ENCODE assay signal across 1 cellular context in the genomic region with DNA sequence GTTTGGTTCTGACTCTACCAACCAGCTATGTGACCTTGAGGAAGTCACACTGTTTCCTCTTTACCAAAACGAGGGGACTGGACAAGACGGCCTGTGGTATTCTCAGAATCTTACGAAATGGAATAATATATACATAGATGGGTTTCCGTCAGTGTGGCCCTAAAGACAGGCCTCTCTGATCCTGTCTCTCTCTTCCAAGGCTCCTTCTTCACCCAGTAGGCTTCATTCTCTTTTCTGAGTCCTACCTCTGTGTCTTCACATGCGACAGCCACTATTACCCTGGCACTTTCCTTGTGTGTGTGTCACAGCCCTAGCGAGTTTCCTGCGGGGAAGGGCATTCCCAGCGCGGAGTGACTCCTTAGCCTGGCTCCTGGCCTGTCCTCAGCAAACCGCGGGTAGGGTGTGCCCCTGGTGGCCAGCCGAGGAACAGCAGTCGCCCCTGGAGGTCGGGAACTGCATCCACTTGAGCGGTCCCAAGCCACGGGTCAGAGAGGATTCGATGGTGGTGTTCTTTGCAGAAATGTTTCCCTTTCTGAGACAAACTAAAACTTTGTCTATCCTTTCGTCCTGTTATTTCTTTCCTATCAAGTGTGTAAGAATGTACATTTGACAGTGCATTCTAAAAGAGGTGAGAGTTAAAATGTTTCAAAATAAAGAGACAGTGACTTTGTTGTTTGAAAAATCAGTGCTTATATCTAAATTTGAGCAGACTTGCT.
TF ChIP-seq lines count a peak whose summit lies in the region.

No MANE protein-coding gene starts in this region.

TF ChIP-seq in K562, 482 proteins besides CTCF, POLR2A, EP300 and RAD21 (continued from another document and continues in another):
- TF ChIP-seq CBX2 (IDR thresholded peaks at IDR 0.05; ENCODE audit: insufficient read depth, low read length, poor library complexity, severe bottlenecking) (no peak), MAFF (IDR thresholded peaks at IDR 0.05; ENCODE audit: low read length) (no peak), KLF16 (IDR thresholded peaks at IDR 0.05) (peak; percentile 61; the same call in 1 of the 2 replicates), HDAC8 (tag; IDR thresholded peaks at IDR 0.05) (no peak), SREBF2 (CRISPR knock-in tag; IDR thresholded peaks at IDR 0.05) (no peak), KLF1 (tag; IDR thresholded peaks at IDR 0.05) (no peak), IFI16 (CRISPR knock-in tag; IDR thresholded peaks at IDR 0.05) (no peak), BACH1 (tag; IDR thresholded peaks at IDR 0.05) (no peak), CREBBP (IDR thresholded peaks at IDR 0.05; ENCODE audit: low read depth, low read length) (no peak), DACH1 (IDR thresholded peaks at IDR 0.05; ENCODE audit: partially characterized antibody) (no peak), EZH2 (IDR thresholded peaks at IDR 0.05; ENCODE audit: borderline replicate concordance, low read depth, low read length) (no peak), PTTG1 (tag; IDR thresholded peaks at IDR 0.05; ENCODE audit: low read depth) (no peak), KDM1A (IDR thresholded peaks at IDR 0.05) (0 out of 4 replicates have a peak, but pooled peaks of 1 of the 2 experiments have one; percentile 10), TEAD4 (IDR thresholded peaks at IDR 0.05; ENCODE audit: low read length) (no peak), TEAD4 (CRISPR knock-in tag; IDR thresholded peaks at IDR 0.05; ENCODE audit: borderline replicate concordance) (no peak), NBN (IDR thresholded peaks at IDR 0.05; ENCODE audit: low read depth) (peak; percentile 55; the same call in 1 of the 2 replicates), SNIP1 (IDR thresholded peaks at IDR 0.05; ENCODE audit: low read depth) (no peak), PHTF2 (CRISPR knock-in tag; IDR thresholded peaks at IDR 0.05) (no peak), PHF8 (IDR thresholded peaks at IDR 0.05; ENCODE audit: borderline replicate concordance, low read length) (no peak), ZNF143 (CRISPR knock-in tag; IDR thresholded peaks at IDR 0.05) (no peak), MYC (IDR thresholded peaks at IDR 0.05; ENCODE audit: low read depth, low read length) (peak; percentile 65; the same call in 1 of the 2 replicates), MYC (CRISPR knock-in tag; IDR thresholded peaks at IDR 0.05; ENCODE audit: borderline replicate concordance, low read depth) (no peak), ZNF23 (CRISPR knock-in tag; IDR thresholded peaks at IDR 0.05) (no peak; the same call in 1 of the 2 replicates), ZBTB17 (CRISPR knock-in tag; IDR thresholded peaks at IDR 0.05) (no peak), TARDBP (IDR thresholded peaks at IDR 0.05) (0 out of 2 replicates have a peak, but pooled peaks have one; percentile 51), CHD4 (IDR thresholded peaks at IDR 0.05; ENCODE audit: insufficient read depth, insufficient replicate concordance, low read depth, low read length, poor library complexity, severe bottlenecking) (no peak), ZNF121 (CRISPR knock-in tag; conservative IDR thresholded peaks at IDR 0.05) (no peak)
- TF ChIP-seq, protein P1, sequence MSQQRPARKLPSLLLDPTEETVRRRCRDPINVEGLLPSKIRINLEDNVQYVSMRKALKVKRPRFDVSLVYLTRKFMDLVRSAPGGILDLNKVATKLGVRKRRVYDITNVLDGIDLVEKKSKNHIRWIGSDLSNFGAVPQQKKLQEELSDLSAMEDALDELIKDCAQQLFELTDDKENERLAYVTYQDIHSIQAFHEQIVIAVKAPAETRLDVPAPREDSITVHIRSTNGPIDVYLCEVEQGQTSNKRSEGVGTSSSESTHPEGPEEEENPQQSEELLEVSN (IDR thresholded peaks at IDR 0.05; ENCODE audit: borderline replicate concordance in 1 of 2, extremely low read depth in 1 of 2, insufficient read depth in 1 of 2, insufficient read length in 1 of 2, low read depth in 1 of 2, low read length in 1 of 2, poor library complexity in 1 of 2, severe bottlenecking in 1 of 2), result no peak
- TF ChIP-seq, protein P2, sequence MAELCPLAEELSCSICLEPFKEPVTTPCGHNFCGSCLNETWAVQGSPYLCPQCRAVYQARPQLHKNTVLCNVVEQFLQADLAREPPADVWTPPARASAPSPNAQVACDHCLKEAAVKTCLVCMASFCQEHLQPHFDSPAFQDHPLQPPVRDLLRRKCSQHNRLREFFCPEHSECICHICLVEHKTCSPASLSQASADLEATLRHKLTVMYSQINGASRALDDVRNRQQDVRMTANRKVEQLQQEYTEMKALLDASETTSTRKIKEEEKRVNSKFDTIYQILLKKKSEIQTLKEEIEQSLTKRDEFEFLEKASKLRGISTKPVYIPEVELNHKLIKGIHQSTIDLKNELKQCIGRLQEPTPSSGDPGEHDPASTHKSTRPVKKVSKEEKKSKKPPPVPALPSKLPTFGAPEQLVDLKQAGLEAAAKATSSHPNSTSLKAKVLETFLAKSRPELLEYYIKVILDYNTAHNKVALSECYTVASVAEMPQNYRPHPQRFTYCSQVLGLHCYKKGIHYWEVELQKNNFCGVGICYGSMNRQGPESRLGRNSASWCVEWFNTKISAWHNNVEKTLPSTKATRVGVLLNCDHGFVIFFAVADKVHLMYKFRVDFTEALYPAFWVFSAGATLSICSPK (IDR thresholded peaks at IDR 0.05; ENCODE audit: borderline replicate concordance), result no peak
- TF ChIP-seq, protein P3, sequence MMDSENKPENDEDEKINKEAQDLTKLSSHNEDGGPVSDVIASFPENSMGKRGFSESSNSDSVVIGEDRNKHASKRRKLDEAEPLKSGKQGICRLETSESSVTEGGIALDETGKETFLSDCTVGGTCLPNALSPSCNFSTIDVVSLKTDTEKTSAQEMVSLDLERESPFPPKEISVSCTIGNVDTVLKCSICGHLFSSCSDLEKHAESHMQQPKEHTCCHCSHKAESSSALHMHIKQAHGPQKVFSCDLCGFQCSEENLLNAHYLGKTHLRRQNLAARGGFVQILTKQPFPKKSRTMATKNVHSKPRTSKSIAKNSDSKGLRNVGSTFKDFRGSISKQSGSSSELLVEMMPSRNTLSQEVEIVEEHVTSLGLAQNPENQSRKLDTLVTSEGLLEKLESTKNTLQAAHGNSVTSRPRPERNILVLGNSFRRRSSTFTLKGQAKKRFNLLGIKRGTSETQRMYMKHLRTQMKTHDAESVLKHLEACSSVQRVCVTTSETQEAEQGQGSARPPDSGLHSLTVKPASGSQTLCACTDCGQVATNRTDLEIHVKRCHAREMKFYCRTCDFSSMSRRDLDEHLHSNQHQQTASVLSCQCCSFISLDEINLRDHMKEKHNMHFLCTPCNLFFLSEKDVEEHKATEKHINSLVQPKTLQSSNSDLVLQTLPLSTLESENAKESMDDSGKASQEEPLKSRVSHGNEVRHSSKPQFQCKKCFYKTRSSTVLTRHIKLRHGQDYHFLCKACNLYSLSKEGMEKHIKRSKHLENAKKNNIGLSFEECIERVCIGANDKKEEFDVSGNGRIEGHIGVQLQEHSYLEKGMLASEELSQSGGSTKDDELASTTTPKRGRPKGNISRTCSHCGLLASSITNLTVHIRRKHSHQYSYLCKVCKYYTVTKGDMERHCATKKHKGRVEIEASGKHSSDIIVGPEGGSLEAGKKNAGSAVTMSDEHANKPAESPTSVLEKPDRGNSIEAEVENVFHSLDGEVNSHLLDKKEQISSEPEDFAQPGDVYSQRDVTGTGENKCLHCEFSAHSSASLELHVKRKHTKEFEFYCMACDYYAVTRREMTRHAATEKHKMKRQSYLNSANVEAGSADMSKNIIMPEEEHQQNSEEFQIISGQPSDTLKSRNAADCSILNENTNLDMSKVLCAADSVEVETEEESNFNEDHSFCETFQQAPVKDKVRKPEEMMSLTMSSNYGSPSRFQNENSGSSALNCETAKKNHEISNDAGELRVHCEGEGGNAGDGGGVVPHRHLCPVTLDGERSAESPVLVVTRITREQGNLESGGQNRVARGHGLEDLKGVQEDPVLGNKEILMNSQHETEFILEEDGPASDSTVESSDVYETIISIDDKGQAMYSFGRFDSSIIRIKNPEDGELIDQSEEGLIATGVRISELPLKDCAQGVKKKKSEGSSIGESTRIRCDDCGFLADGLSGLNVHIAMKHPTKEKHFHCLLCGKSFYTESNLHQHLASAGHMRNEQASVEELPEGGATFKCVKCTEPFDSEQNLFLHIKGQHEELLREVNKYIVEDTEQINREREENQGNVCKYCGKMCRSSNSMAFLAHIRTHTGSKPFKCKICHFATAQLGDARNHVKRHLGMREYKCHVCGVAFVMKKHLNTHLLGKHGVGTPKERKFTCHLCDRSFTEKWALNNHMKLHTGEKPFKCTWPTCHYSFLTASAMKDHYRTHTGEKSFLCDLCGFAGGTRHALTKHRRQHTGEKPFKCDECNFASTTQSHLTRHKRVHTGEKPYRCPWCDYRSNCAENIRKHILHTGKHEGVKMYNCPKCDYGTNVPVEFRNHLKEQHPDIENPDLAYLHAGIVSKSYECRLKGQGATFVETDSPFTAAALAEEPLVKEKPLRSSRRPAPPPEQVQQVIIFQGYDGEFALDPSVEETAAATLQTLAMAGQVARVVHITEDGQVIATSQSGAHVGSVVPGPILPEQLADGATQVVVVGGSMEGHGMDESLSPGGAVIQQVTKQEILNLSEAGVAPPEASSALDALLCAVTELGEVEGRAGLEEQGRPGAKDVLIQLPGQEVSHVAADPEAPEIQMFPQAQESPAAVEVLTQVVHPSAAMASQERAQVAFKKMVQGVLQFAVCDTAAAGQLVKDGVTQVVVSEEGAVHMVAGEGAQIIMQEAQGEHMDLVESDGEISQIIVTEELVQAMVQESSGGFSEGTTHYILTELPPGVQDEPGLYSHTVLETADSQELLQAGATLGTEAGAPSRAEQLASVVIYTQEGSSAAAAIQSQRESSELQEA (IDR thresholded peaks at IDR 0.05; ENCODE audit: low read depth), result no peak
- TF ChIP-seq, protein P4, sequence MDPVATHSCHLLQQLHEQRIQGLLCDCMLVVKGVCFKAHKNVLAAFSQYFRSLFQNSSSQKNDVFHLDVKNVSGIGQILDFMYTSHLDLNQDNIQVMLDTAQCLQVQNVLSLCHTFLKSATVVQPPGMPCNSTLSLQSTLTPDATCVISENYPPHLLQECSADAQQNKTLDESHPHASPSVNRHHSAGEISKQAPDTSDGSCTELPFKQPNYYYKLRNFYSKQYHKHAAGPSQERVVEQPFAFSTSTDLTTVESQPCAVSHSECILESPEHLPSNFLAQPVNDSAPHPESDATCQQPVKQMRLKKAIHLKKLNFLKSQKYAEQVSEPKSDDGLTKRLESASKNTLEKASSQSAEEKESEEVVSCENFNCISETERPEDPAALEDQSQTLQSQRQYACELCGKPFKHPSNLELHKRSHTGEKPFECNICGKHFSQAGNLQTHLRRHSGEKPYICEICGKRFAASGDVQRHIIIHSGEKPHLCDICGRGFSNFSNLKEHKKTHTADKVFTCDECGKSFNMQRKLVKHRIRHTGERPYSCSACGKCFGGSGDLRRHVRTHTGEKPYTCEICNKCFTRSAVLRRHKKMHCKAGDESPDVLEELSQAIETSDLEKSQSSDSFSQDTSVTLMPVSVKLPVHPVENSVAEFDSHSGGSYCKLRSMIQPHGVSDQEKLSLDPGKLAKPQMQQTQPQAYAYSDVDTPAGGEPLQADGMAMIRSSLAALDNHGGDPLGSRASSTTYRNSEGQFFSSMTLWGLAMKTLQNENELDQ (CRISPR knock-in tag; IDR thresholded peaks at IDR 0.05; ENCODE audit: borderline replicate concordance), result no peak
- TF ChIP-seq, protein P5, sequence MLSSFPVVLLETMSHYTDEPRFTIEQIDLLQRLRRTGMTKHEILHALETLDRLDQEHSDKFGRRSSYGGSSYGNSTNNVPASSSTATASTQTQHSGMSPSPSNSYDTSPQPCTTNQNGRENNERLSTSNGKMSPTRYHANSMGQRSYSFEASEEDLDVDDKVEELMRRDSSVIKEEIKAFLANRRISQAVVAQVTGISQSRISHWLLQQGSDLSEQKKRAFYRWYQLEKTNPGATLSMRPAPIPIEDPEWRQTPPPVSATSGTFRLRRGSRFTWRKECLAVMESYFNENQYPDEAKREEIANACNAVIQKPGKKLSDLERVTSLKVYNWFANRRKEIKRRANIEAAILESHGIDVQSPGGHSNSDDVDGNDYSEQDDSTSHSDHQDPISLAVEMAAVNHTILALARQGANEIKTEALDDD (IDR thresholded peaks at IDR 0.05), result no peak; the same call in 1 of the 2 replicates
- TF ChIP-seq, protein P6, sequence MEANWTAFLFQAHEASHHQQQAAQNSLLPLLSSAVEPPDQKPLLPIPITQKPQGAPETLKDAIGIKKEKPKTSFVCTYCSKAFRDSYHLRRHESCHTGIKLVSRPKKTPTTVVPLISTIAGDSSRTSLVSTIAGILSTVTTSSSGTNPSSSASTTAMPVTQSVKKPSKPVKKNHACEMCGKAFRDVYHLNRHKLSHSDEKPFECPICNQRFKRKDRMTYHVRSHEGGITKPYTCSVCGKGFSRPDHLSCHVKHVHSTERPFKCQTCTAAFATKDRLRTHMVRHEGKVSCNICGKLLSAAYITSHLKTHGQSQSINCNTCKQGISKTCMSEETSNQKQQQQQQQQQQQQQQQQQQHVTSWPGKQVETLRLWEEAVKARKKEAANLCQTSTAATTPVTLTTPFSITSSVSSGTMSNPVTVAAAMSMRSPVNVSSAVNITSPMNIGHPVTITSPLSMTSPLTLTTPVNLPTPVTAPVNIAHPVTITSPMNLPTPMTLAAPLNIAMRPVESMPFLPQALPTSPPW (CRISPR knock-in tag; IDR thresholded peaks at IDR 0.05), result peak; percentile 38; the same call in 1 of the 2 replicates
- TF ChIP-seq, protein P7, sequence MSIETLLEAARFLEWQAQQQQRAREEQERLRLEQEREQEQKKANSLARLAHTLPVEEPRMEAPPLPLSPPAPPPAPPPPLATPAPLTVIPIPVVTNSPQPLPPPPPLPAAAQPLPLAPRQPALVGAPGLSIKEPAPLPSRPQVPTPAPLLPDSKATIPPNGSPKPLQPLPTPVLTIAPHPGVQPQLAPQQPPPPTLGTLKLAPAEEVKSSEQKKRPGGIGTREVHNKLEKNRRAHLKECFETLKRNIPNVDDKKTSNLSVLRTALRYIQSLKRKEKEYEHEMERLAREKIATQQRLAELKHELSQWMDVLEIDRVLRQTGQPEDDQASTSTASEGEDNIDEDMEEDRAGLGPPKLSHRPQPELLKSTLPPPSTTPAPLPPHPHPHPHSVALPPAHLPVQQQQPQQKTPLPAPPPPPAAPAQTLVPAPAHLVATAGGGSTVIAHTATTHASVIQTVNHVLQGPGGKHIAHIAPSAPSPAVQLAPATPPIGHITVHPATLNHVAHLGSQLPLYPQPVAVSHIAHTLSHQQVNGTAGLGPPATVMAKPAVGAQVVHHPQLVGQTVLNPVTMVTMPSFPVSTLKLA (conservative IDR thresholded peaks at IDR 0.05), result 0 out of 4 replicates have a peak, but pooled peaks of 1 of the 2 experiments have one; percentile 9
- TF ChIP-seq, protein P8, sequence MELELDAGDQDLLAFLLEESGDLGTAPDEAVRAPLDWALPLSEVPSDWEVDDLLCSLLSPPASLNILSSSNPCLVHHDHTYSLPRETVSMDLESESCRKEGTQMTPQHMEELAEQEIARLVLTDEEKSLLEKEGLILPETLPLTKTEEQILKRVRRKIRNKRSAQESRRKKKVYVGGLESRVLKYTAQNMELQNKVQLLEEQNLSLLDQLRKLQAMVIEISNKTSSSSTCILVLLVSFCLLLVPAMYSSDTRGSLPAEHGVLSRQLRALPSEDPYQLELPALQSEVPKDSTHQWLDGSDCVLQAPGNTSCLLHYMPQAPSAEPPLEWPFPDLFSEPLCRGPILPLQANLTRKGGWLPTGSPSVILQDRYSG (tag; conservative IDR thresholded peaks at IDR 0.05; ENCODE audit: low read depth), result 0 out of 2 replicates have a peak, but pooled peaks have one; percentile 26
